27 cellular contexts compared by ENCODE assay signal in genomic region chr10:100522945-100523344, GRCh38.
"Had no signal": no experiment of that assay in that cellular context is flagged by ENCODE, and none has a peak within 500 bp of the region (broad histone marks: within the 10 kb centered on the region; RNA-seq: fewer than 3 reads in every experiment).

No MANE protein-coding gene starts in this region.

- H3K9ac ChIP-seq: neural progenitor cell had no signal

- H3K9me3 Mint-ChIP-seq: activated CD4-positive, alpha-beta T cell treated with anti-CD3 and anti-CD28 coated beads, Interleukin-2, amount 10 ng/mL, durations not matched to agents 7 days and 5 days; activated CD8-positive, alpha-beta T cell treated with anti-CD3 and anti-CD28 coated beads for 36 hours; activated T-cell treated with anti-CD3 and anti-CD28 coated beads, Interleukin-2, amount 50 U/mL, for 4 hours; activated T-helper 17 cell treated with anti-CD3 and anti-CD28 coated beads, Interleukin-2, amount 50 U/mL, for 72 hours; natural killer cell; neural progenitor cell had no signal

- FAIRE-seq: frontal cortex, islet of Langerhans, TTC549 had no signal

- H3K4me2 ChIP-seq: neural progenitor cell had no signal

- H3K27ac Mint-ChIP-seq: activated CD4-positive, alpha-beta T cell treated with anti-CD3 and anti-CD28 coated beads, Interleukin-2, amount 10 ng/mL, durations not matched to agents 7 days and 5 days; neural progenitor cell had no signal

- H3K27me3 Mint-ChIP-seq: activated CD4-positive, alpha-beta T cell treated with anti-CD3 and anti-CD28 coated beads, Interleukin-2, amount 10 ng/mL, durations not matched to agents 7 days and 5 days; activated CD8-positive, alpha-beta T cell treated with anti-CD3 and anti-CD28 coated beads for 36 hours; activated naive CD8-positive, alpha-beta T cell; activated T-helper 17 cell treated with anti-CD3 and anti-CD28 coated beads, Interleukin-2, amount 50 U/mL, for 72 hours had no signal

- H2AFZ ChIP-seq: neural progenitor cell had no signal

- H3K4me1 ChIP-seq: ascending aorta had no signal

- H3K27me3 ChIP-seq: ascending aorta, testis had no signal

- ATAC-seq: activated CD8-positive, alpha-beta T cell treated with anti-CD3 and anti-CD28 coated beads for 36 hours; activated T-cell treated with anti-CD3 and anti-CD28 coated beads, Interleukin-2, amount 50 U/mL, for 4 hours; activated T-helper 17 cell treated with anti-CD3 and anti-CD28 coated beads, Interleukin-2, amount 50 U/mL, for 72 hours; left lung; natural killer cell; right cardiac atrium had no signal

- H3K27ac ChIP-seq: ascending aorta, epithelial cell of prostate, esophagus squamous epithelium, left lung, neural progenitor cell, testis, transverse colon, WERI-Rb-1 had no signal

- H3K4me3 Mint-ChIP-seq: activated CD4-positive, alpha-beta T cell treated with anti-CD3 and anti-CD28 coated beads, Interleukin-2, amount 10 ng/mL, durations not matched to agents 7 days and 5 days; activated CD8-positive, alpha-beta T cell treated with anti-CD3 and anti-CD28 coated beads for 36 hours; activated naive CD8-positive, alpha-beta T cell; activated T-cell treated with anti-CD3 and anti-CD28 coated beads, Interleukin-2, amount 50 U/mL, for 4 hours; activated T-helper 17 cell treated with anti-CD3 and anti-CD28 coated beads, Interleukin-2, amount 50 U/mL, for 72 hours; natural killer cell; neural progenitor cell had no signal

- DNase-seq: activated CD4-positive, alpha-beta T cell treated with anti-CD3 and anti-CD28 coated beads, Interleukin-2, amount 10 ng/mL, durations not matched to agents 7 days and 5 days; activated CD4-positive, CD25-positive, alpha-beta regulatory T cell treated with anti-CD3 and anti-CD28 coated beads, Interleukin-2, amount 50 U/mL, for 72 hours; activated CD8-positive, alpha-beta T cell treated with anti-CD3 and anti-CD28 coated beads for 36 hours; activated T-cell treated with anti-CD3 and anti-CD28 coated beads, Interleukin-2, amount 50 U/mL, for 4 hours; central memory CD4-positive, alpha-beta T cell; esophagus squamous epithelium; left lung; mesendoderm; natural killer cell; occipital lobe; posterior cingulate gyrus; right cardiac atrium; stimulated activated CD4-positive, alpha-beta T cell treated with anti-CD3 and anti-CD28 coated beads, Interleukin-2, amount 100 ng/mL, for 48 hours; stimulated activated naive CD4-positive, alpha-beta T cell treated with Interleukin-2 at 50 U/mL for 16 hours; T-helper 9 cell; testis; transverse colon; WERI-Rb-1 had no signal

- H3K9me3 ChIP-seq: ascending aorta, esophagus squamous epithelium, left lung, testis, transverse colon had no signal

- H3K4me3 ChIP-seq: ascending aorta, esophagus squamous epithelium, left lung, lung, neural progenitor cell, testis, transverse colon had no signal
